In the genomic region with DNA sequence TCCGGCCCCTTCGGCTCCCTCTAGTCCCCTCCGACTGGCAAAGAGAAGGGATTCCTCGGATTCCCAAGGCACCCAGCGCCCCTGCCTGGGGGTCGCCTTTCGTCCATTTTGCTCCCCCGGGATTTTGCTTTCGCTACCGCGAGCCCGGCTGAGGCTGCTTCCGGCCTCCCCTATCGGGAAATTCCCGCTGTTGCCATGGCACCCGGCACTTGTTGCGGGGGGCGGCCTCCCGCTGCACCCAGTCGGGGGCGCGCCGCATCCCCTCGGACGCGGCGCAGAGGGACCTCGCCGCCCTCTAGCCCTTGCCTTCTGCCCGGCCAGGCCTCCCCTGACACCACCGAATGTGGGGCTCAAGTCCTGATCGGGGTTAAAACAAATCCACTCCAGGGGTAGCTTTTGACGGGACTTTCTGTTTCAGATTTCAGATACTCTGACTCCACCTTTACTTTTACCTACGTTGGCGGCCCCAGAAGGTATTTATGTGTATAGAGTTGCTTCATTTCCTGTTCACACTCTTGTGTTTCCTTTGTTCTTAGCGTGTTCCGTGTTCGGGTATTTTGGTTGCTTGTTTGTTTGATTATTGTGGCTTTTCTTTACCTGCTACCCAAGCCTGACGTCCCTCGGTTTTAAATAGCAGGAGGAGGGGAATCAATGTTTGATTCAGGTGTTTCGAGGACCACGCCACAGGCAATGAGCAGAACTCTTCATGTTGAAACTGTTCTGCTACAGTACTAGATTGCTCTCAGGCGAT, we compare ENCODE assay signal across 8 cellular contexts. TPM values are rescaled to one million over a fixed set of nuclear protein-coding genes. Genes with fewer than 3 reads are reported as not detected.
DNase-seq lines count a peak whose midpoint lies in the region; ATAC-seq and TF ChIP-seq lines count a peak whose summit lies in the region.

No MANE protein-coding gene starts in this region.

- intact Hi-C loops in testis (cut with DNase I; ENCODE audit: low total_unique reads): no loop called here

- in situ Hi-C loops in GM18951 (cut with MboI; ENCODE audit: low sequenced_read_pairs, unreplicated experiment): no loop called here

- H3K36me3 ChIP-seq in BE2C (no peaks in the 10 kb centered on the region), OCI-LY1 (ENCODE audit: insufficient read depth, low read length) (no peaks in the 10 kb centered on the region), neutrophil (no peaks in the 10 kb centered on the region), testis (ENCODE audit: low read depth, missing control alignments) (no peaks in the 10 kb centered on the region)

- 2% methylated on average over 43 of the region's 43 CpGs for WGBS in testis, 2 donors

- no peaks in the 10 kb centered on the region for H4K20me1 ChIP-seq in OCI-LY1 (ENCODE audit: insufficient read depth, low read length)

- H3K4me3 ChIP-seq in BE2C (ENCODE audit: low read depth, low read length) (peak overlapping the region; percentile 68), OCI-LY1 (ENCODE audit: low read depth, low read length, poor library complexity, severe bottlenecking) (peak overlapping the region; percentile 76), fibroblast of villous mesenchyme (ENCODE audit: low read depth, low read length) (peak overlapping the region; percentile 91), neutrophil (ENCODE audit: low read depth in 1 of 2, low read length in 1 of 2) (peak overlapping the region; percentile 78 to 88), testis (peak overlapping the region; percentile 78 to 87)

- H3K4me1 ChIP-seq in BE2C (no peaks in the 10 kb centered on the region), OCI-LY1 (ENCODE audit: insufficient read depth, low read length, severe bottlenecking) (peaks cover 65% of the 10 kb centered on the region), neutrophil (ENCODE audit: control insufficient read depth in 1 of 2, insufficient read depth in 1 of 2, low read depth in 1 of 2, low read length in 1 of 2) (peaks cover 64 to 70% of the 10 kb centered on the region in 2 experiments), testis (no peaks in the 10 kb centered on the region)

- H3K27me3 ChIP-seq in BE2C (peaks cover 13% of the 10 kb centered on the region), OCI-LY1 (ENCODE audit: insufficient read depth, low read length) (no peaks in the 10 kb centered on the region), neutrophil (no peaks in the 10 kb centered on the region), testis (no peaks in the 10 kb centered on the region)

- H3K4me2 ChIP-seq in OCI-LY1 (ENCODE audit: low read length): peak overlapping the region; percentile 96

- H3K9me3 ChIP-seq in BE2C: no peaks in the 10 kb centered on the region
- no peaks in the 10 kb centered on the region for H3K9me3 ChIP-seq in OCI-LY1 (ENCODE audit: low read length)
- no peaks in the 10 kb centered on the region for H3K9me3 ChIP-seq in neutrophil
- H3K9me3 ChIP-seq in testis: no peaks in the 10 kb centered on the region

- peak overlapping the region; percentile 90 for H3K27ac ChIP-seq in OCI-LY1 (ENCODE audit: low read depth, low read length, poor library complexity, severe bottlenecking)
- H3K27ac ChIP-seq in neutrophil: peak overlapping the region; percentile 96
- H3K27ac ChIP-seq in testis: peak overlapping the region; percentile 81 to 87

- no peak overlapping the region for H2AFZ ChIP-seq in OCI-LY1 (ENCODE audit: low read length)

- peak; percentile 61 for TF ChIP-seq POLR2A in GM18951 (IDR thresholded peaks at IDR 0.05; ENCODE audit: extremely low read depth, insufficient read depth, insufficient read length)
- no peak for TF ChIP-seq POLR2A in testis (IDR thresholded peaks at IDR 0.05)

- H3K79me2 ChIP-seq in OCI-LY1 (ENCODE audit: insufficient read depth, low read length): peaks cover 46% of the 10 kb centered on the region

- no peaks in the 10 kb centered on the region for H3F3A ChIP-seq in OCI-LY1 (ENCODE audit: insufficient read depth, low read length)

- ATAC-seq in HG03159 (IDR thresholded peaks at IDR 0.05; ENCODE audit: unreplicated experiment): peak; percentile 83

- DNase-seq in BE2C (peak; percentile 21), activated T-helper 1 cell treated with Interleukin-2 at 50 U/mL for 16 hours (ENCODE audit: low read depth) (peak; percentile 74), fibroblast of villous mesenchyme (ENCODE audit: low read depth) (peak; percentile 61), testis (peak; percentile 79)

- TF ChIP-seq CTCF in BE2C (IDR thresholded peaks at IDR 0.05; ENCODE audit: low read depth, low read length): no peak
- peak; percentile 4; the same call in 1 of the 2 replicates for TF ChIP-seq CTCF in OCI-LY1 (IDR thresholded peaks at IDR 0.05; ENCODE audit: low read length)
- TF ChIP-seq CTCF in fibroblast of villous mesenchyme (IDR thresholded peaks at IDR 0.05; ENCODE audit: insufficient read depth, low read depth, low read length): no peak
- TF ChIP-seq CTCF in neutrophil (IDR thresholded peaks at IDR 0.05): peak; percentile 13
- TF ChIP-seq CTCF in testis (IDR thresholded peaks at IDR 0.05): no peak

- H3K9me2 ChIP-seq in OCI-LY1 (ENCODE audit: low read depth, low read length): no peaks in the 10 kb centered on the region

- peak overlapping the region; percentile 88 for H3K9ac ChIP-seq in OCI-LY1 (ENCODE audit: low read length)

RNA-seq across cellular contexts. Expression of gene PARP8, which starts 1.4 kb away (rescaled TPM):
- 0.91 TPM for polyA plus RNA-seq in BE2C (2012; ENCODE audit: insufficient read depth, insufficient read length, low read depth)
- total RNA-seq in fibroblast of villous mesenchyme (11.3 and 12.5 TPM in 2 replicates), testis (10 to 100 TPM; 14.4 to 18.0 TPM)
- 24.3 TPM for polyA plus RNA-seq in testis (ENCODE audit: insufficient read depth, low read depth, low replicate concordance)

Comparison
In these comparisons a context has a peak if more than half of its experiments do, and no peak if none do; other contexts are left out.
1. Peak in every context shown above with its lines: DNase-seq, ATAC-seq, H3K4me3 ChIP-seq and H3K27ac ChIP-seq.
2. DNase-seq: peak in every context shown above with its lines; median percentile 79 in testis; 74 in activated T-helper 1 cell treated with Interleukin-2 at 50 U/mL for 16 hours; 61 in fibroblast of villous mesenchyme; 21 in BE2C.
3. CTCF ChIP-seq: peak in OCI-LY1 (single experiment) and neutrophil (single experiment); none in BE2C (single experiment), fibroblast of villous mesenchyme (single experiment) and testis (0 of 3).